In the genomic region with DNA sequence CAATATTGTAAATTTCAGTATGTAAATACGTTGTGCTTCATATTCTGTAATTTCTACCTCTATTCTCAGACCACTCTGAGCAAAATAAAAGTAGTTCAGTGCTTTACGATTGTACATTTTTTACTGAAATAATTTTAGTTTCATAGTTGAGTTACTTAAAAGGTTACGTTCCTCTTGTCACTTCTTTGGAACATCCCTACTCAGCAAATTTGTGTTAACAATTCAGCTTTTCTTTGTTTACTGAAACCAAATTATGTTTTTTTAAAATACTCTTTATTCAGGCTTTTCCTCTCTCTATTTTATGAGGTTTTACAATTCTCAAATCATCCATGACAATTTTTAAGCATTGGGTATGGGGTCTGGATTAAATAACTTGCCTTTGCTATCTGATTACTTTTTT, we compare ENCODE assay signal across 20 cellular contexts.
"Had no signal": no experiment of that assay in that cellular context is flagged by ENCODE, and none has a peak within 500 bp of the region (broad histone marks: within the 10 kb centered on the region; RNA-seq: fewer than 3 reads in every experiment).

No MANE protein-coding gene starts in this region.

- H3K4me1 ChIP-seq: esophagus muscularis mucosa, gastroesophageal sphincter, heart left ventricle, left lung, lower lobe of right lung had no signal

- H3K27ac ChIP-seq: coronary artery, esophagus muscularis mucosa, foreskin keratinocyte, gastroesophageal sphincter, heart left ventricle, hepatocyte, left lung, lower lobe of right lung had no signal

- H3K9me3 ChIP-seq: esophagus muscularis mucosa, gastroesophageal sphincter, heart left ventricle, left lung, lower lobe of right lung, mucosa of descending colon had no signal

- ATAC-seq: foreskin keratinocyte, gastroesophageal sphincter, heart left ventricle, left cardiac atrium, left lung, left ventricle myocardium superior, lower lobe of right lung, mucosa of descending colon had no signal

- DNase-seq: dermis blood vessel endothelial cell; dorsolateral prefrontal cortex; effector CD4-positive, alpha-beta T cell; effector memory CD4-positive, alpha-beta T cell; foreskin keratinocyte; heart left ventricle; left cardiac atrium; left lung; left ventricle myocardium superior; lower lobe of right lung; mesenchymal stem cell; mucosa of descending colon had no signal

- H3K4me2 ChIP-seq: hepatocyte had no signal

- H2AFZ ChIP-seq: hepatocyte had no signal

- H3K4me3 ChIP-seq: coronary artery, dorsolateral prefrontal cortex, esophagus muscularis mucosa, gastroesophageal sphincter, heart left ventricle, hepatocyte, left lung, lower lobe of right lung, mucosa of descending colon had no signal

- H3K27me3 ChIP-seq: dorsolateral prefrontal cortex, esophagus muscularis mucosa, foreskin keratinocyte, gastroesophageal sphincter, heart left ventricle, hepatocyte, left lung had no signal

- FAIRE-seq: colon, endothelial cell of umbilical vein, frontal cortex, keratinocyte had no signal
